20 cellular contexts compared by ENCODE assay signal in genomic region chr16:73916839-73917594, GRCh38.
DNase-seq lines count a peak whose midpoint lies in the region; ATAC-seq and TF ChIP-seq lines count a peak whose summit lies in the region.
"Had no signal": no experiment of that assay in that cellular context is flagged by ENCODE, and none has a peak within 500 bp of the region (broad histone marks: within the 10 kb centered on the region; RNA-seq: fewer than 3 reads in every experiment).

No MANE protein-coding gene starts in this region.

- H3F3A ChIP-seq in neural cell (ENCODE audit: insufficient read depth, low read length, poor library complexity, severe bottlenecking) = peaks cover 6% of the 10 kb centered on the region

- no peaks in the 10 kb centered on the region for H3K36me3 ChIP-seq in right atrium auricular region
- no peaks in the 10 kb centered on the region for H3K36me3 ChIP-seq in heart right ventricle
- H3K36me3 ChIP-seq in neural cell (ENCODE audit: insufficient read depth, low read length) = no peaks in the 10 kb centered on the region
- H3K36me3 ChIP-seq in aorta (ENCODE audit: control insufficient read depth in 1 of 2, insufficient read depth in 2 of 2, low read length in 1 of 2) = no peaks in the 10 kb centered on the region
- no peaks in the 10 kb centered on the region for H3K36me3 ChIP-seq in CD8-positive, alpha-beta memory T cell (ENCODE audit: insufficient read depth, low read length)
- H3K36me3 ChIP-seq in colonic mucosa = no peaks in the 10 kb centered on the region
- H3K36me3 ChIP-seq: MG63 had no signal

- intact Hi-C loops in Right ventricle myocardium superior (cut with DNase I) (no loop called here), heart right ventricle (cut with DNase I) (loop anchor here in 1 of 10 donors (2.0 kb wide), 1 partner anchor 34 kb away; no protein-coding TSS in a partner anchor), aorta (cut with DNase I) (no loop called here), colonic mucosa (cut with DNase I) (no loop called here)

- peak overlapping the region in 1 of 2 donors; percentile 40 for H3K27ac ChIP-seq in right atrium auricular region
- H3K27ac ChIP-seq in heart right ventricle = peak overlapping the region in 2 of 10 donors; percentile 7 to 21
- peak overlapping the region; percentile 87 for H3K27ac ChIP-seq in neural cell (ENCODE audit: low read length)
- H3K27ac ChIP-seq in aorta (ENCODE audit: low read depth in 1 of 2, low read length in 2 of 2) = no peak overlapping the region
- H3K27ac ChIP-seq in CD8-positive, alpha-beta memory T cell (ENCODE audit: low read depth, low read length) = no peak overlapping the region
- no peak overlapping the region for H3K27ac ChIP-seq in colonic mucosa
- H3K27ac ChIP-seq: GM23248 had no signal

- peak overlapping the region; percentile 65 for H3K4me2 ChIP-seq in neural cell (ENCODE audit: low read length)

- ATAC-seq in Right ventricle myocardium superior (ENCODE audit: poor library complexity) (peak; percentile 96), heart right ventricle (peak in 7 of 8 donors; percentile 52 to 95 (median 77)), aorta (ENCODE audit: low FRiP score) (peak; percentile 75)

- WGBS in heart right ventricle, 2 donors = 53 to 57% methylated on average over 10 of the region's 10 CpGs
- 56 to 59% methylated on average over 10 of the region's 10 CpGs for WGBS in aorta, 2 donors

- no peaks in the 10 kb centered on the region for H3K4me1 Mint-ChIP-seq in CD8-positive, alpha-beta memory T cell
- H3K4me1 Mint-ChIP-seq: CD4-positive, CD25-positive, alpha-beta regulatory T cell had no signal

- POLR2A ChIA-PET in CD8-positive, alpha-beta memory T cell (lab: Charles Lee) = no interaction called here

- H3K4me3 ChIP-seq in right atrium auricular region = no peak overlapping the region
- H3K4me3 ChIP-seq in heart right ventricle = no peak overlapping the region
- H3K4me3 ChIP-seq in neural cell (ENCODE audit: low read length) = peak overlapping the region; percentile 52
- no peak overlapping the region for H3K4me3 ChIP-seq in aorta (ENCODE audit: low read length in 2 of 2)
- no peak overlapping the region for H3K4me3 ChIP-seq in CD8-positive, alpha-beta memory T cell (ENCODE audit: low read length)
- no peak overlapping the region for H3K4me3 ChIP-seq in colonic mucosa
- H3K4me3 ChIP-seq: GM23248, MG63 had no signal

- peaks cover 0 to 3% of the 10 kb centered on the region in 2 donors for H3K27me3 Mint-ChIP-seq in CD8-positive, alpha-beta memory T cell
- H3K27me3 Mint-ChIP-seq: CD4-positive, CD25-positive, alpha-beta regulatory T cell had no signal

- no peaks in the 10 kb centered on the region for H3K9me2 ChIP-seq in neural cell (ENCODE audit: insufficient read depth, low read length)

- DNase-seq in Right ventricle myocardium superior = no peak
- no peak for DNase-seq in right atrium auricular region (ENCODE audit: low spot score)
- no peak for DNase-seq in heart right ventricle
- DNase-seq in aorta = no peak
- DNase-seq in NCI-H187 treated with DMSO at 0.1 percent for 48 hours (lab: John Stamatoyannopoulos, UW) = no peak
- DNase-seq in CD8-positive, alpha-beta memory T cell = no peak
- DNase-seq in colonic mucosa = no peak
- DNase-seq: CD4-positive, CD25-positive, alpha-beta regulatory T cell; GF-D8; GM23248; HFFc6; KG1; MG63; NCI-H146; NCI-H2107; NCI-H69; NK-92 treated with Interleukin-12 subunit alpha and Interleukin-12 subunit beta, amount 100 ng/mL, for 24 hours; OCI-M1; RPMI8226 had no signal

- H2AFZ ChIP-seq in neural cell (ENCODE audit: low read depth, low read length) = no peak overlapping the region
- H2AFZ ChIP-seq: GM23248 had no signal

- H4K20me1 ChIP-seq in neural cell (ENCODE audit: insufficient read depth) = no peaks in the 10 kb centered on the region

- TF ChIP-seq RAD21 in neural cell (conservative IDR thresholded peaks at IDR 0.05) = no peak

- TF ChIP-seq CTCF in right atrium auricular region (IDR thresholded peaks at IDR 0.05) = no peak
- TF ChIP-seq CTCF in heart right ventricle (IDR thresholded peaks at IDR 0.05) = no peak
- no peak for TF ChIP-seq CTCF in neural cell (IDR thresholded peaks at IDR 0.05; ENCODE audit: poor library complexity, severe bottlenecking)
- TF ChIP-seq CTCF in colonic mucosa (IDR thresholded peaks at IDR 0.05) = no peak

- H3K4me1 ChIP-seq in right atrium auricular region (no peaks in the 10 kb centered on the region), heart right ventricle (no peaks in the 10 kb centered on the region), aorta (ENCODE audit: control insufficient read depth in 1 of 2, insufficient read depth in 2 of 2, low read length in 2 of 2) (no peaks in the 10 kb centered on the region), colonic mucosa (no peaks in the 10 kb centered on the region)
- H3K4me1 ChIP-seq in CD8-positive, alpha-beta memory T cell (ENCODE audit: insufficient read depth, low read length) = no peaks in the 10 kb centered on the region

- H3K27me3 ChIP-seq in right atrium auricular region (no peaks in the 10 kb centered on the region), heart right ventricle (peaks cover 0 to 16% (median 0%) of the 10 kb centered on the region in 7 donors), neural cell (ENCODE audit: insufficient read depth, low read depth, low read length) (no peaks in the 10 kb centered on the region), aorta (ENCODE audit: control insufficient read depth in 1 of 2, insufficient read depth in 2 of 2, low read length in 1 of 2) (peaks cover 0 to 2% of the 10 kb centered on the region in 2 donors), colonic mucosa (no peaks in the 10 kb centered on the region)
- H3K27me3 ChIP-seq in CD8-positive, alpha-beta memory T cell (ENCODE audit: insufficient read depth, low read length, poor library complexity, severe bottlenecking) = no peaks in the 10 kb centered on the region
- H3K27me3 ChIP-seq: MG63 had no signal

- H3K9me3 ChIP-seq in right atrium auricular region (no peaks in the 10 kb centered on the region), heart right ventricle (no peaks in the 10 kb centered on the region), neural cell (ENCODE audit: low read length) (no peaks in the 10 kb centered on the region), aorta (ENCODE audit: control insufficient read depth, low read length) (no peaks in the 10 kb centered on the region), colonic mucosa (no peaks in the 10 kb centered on the region)
- no peaks in the 10 kb centered on the region for H3K9me3 ChIP-seq in CD8-positive, alpha-beta memory T cell (ENCODE audit: low read length)
- H3K9me3 ChIP-seq: MG63 had no signal

- peak overlapping the region; percentile 60 for H3K9ac ChIP-seq in neural cell (ENCODE audit: low read length)
- no peak overlapping the region for H3K9ac ChIP-seq in colonic mucosa (ENCODE audit: low read depth in 2 of 2, low read length in 2 of 2)
- H3K9ac ChIP-seq: GM23248 had no signal

- no peak overlapping the region for H3K4me3 Mint-ChIP-seq in CD8-positive, alpha-beta memory T cell
- H3K4me3 Mint-ChIP-seq: CD4-positive, CD25-positive, alpha-beta regulatory T cell; HFFc6 had no signal

- H3K36me3 Mint-ChIP-seq in CD8-positive, alpha-beta memory T cell = no peaks in the 10 kb centered on the region
- H3K36me3 Mint-ChIP-seq: CD4-positive, CD25-positive, alpha-beta regulatory T cell had no signal

- no peaks in the 10 kb centered on the region for H3K79me2 ChIP-seq in neural cell (replicated peaks; ENCODE audit: insufficient read depth, low read length)

- CTCF ChIA-PET in CD8-positive, alpha-beta memory T cell (lab: Charles Lee) = no interaction called here

- no peak for TF ChIP-seq EP300 in neural cell (conservative IDR thresholded peaks at IDR 0.05; ENCODE audit: poor library complexity, severe bottlenecking)

- H3K27ac Mint-ChIP-seq in CD8-positive, alpha-beta memory T cell = no peak overlapping the region
- H3K27ac Mint-ChIP-seq: CD4-positive, CD25-positive, alpha-beta regulatory T cell; HFFc6 had no signal

- H3K9me3 Mint-ChIP-seq in CD8-positive, alpha-beta memory T cell = peaks cover 0 to 2% (median 0%) of the 10 kb centered on the region in 5 donors
- H3K9me3 Mint-ChIP-seq: HFFc6 had no signal

TF ChIP-seq in neural cell, 6 proteins besides CTCF, POLR2A, EP300 and RAD21:
- TF ChIP-seq MXI1 (conservative IDR thresholded peaks at IDR 0.05; ENCODE audit: poor library complexity, severe bottlenecking) = no peak
- no peak for TF ChIP-seq POLR2AphosphoS5 (IDR thresholded peaks at IDR 0.05)
- no peak for TF ChIP-seq TAF1 (IDR thresholded peaks at IDR 0.05; ENCODE audit: low read depth)
